Comparison of ENCODE assay signal across 20 cellular contexts in the genomic region with DNA sequence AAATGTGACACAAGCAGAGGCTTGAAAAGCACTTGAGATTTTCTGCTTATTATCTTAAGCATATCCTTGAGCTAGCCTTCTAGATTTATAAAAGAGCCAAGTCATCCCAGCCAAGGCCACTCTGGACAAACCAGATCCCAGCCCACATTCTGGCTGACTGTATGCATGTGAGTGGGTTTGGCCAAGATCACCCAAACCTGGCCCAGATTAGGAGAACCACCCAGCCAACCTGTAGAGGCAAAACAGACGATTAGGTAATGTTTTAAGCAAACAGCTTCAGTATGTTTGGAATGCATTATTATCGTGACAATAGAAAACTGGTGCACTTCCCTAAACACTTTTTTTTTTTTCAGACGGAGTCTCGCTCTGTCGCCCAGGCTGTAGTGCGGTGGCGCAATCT.
"Had no signal": no experiment of that assay in that cellular context is flagged by ENCODE, and none has a peak within 500 bp of the region (broad histone marks: within the 10 kb centered on the region; RNA-seq: fewer than 3 reads in every experiment).

No MANE protein-coding gene starts in this region.

- H3K9me3 ChIP-seq: body of pancreas, gastrocnemius medialis, right atrium auricular region, transverse colon had no signal

- H3K36me3 ChIP-seq: gastrocnemius medialis, neural progenitor cell, right atrium auricular region, transverse colon had no signal

- H3K4me2 ChIP-seq: neural progenitor cell had no signal

- H3K9ac ChIP-seq: neural progenitor cell had no signal

- H3K4me3 ChIP-seq: body of pancreas, dorsolateral prefrontal cortex, gastrocnemius medialis, neural progenitor cell, right atrium auricular region, transverse colon had no signal

- FAIRE-seq: colon had no signal

- H3K27me3 ChIP-seq: body of pancreas, dorsolateral prefrontal cortex, gastrocnemius medialis, neural progenitor cell, right atrium auricular region, transverse colon had no signal

- H3K4me1 ChIP-seq: body of pancreas, gastrocnemius medialis, neural progenitor cell, right atrium auricular region, transverse colon had no signal

- DNase-seq: activated B cell treated with CpG ODN at 0.5 μM for 24 hours; activated CD4-positive, alpha-beta memory T cell treated with anti-CD3 and anti-CD28 coated beads for 36 hours; activated CD4-positive, alpha-beta T cell treated with anti-CD3 and anti-CD28 coated beads for 4 hours; activated naive CD4-positive, alpha-beta T cell; activated naive CD8-positive, alpha-beta T cell treated with anti-CD3 and anti-CD28 coated beads for 36 hours; activated T-cell treated with anti-CD3 and anti-CD28 coated beads for 4 hours; amniotic stem cell; body of pancreas; caudate nucleus; dorsolateral prefrontal cortex; gastrocnemius medialis; head of caudate nucleus; left ventricle myocardium superior; naive thymus-derived CD4-positive, alpha-beta T cell; stimulated activated naive CD8-positive, alpha-beta T cell treated with anti-CD3 and anti-CD28 coated beads, Interleukin-15, Interleukin-2, amounts not matched to agents 100 U/mL and 50 U/mL, for 24 hours; substantia nigra; transverse colon had no signal

- ATAC-seq: body of pancreas; gastrocnemius medialis; left ventricle myocardium superior; naive thymus-derived CD4-positive, alpha-beta T cell; stimulated activated naive CD8-positive, alpha-beta T cell treated with anti-CD3 and anti-CD28 coated beads, Interleukin-15, Interleukin-2, amounts not matched to agents 100 U/mL and 50 U/mL, for 24 hours had no signal

- H3K27ac ChIP-seq: body of pancreas, dorsolateral prefrontal cortex, gastrocnemius medialis, neural progenitor cell, right atrium auricular region, transverse colon had no signal

- H2AFZ ChIP-seq: neural progenitor cell had no signal
